18 cellular contexts compared by ENCODE assay signal in genomic region chr10:118033905-118034304, GRCh38. TPM values are rescaled to one million over a fixed set of nuclear protein-coding genes. Genes with fewer than 3 reads are reported as not detected.
DNase-seq lines count a peak whose midpoint lies in the region; ATAC-seq and TF ChIP-seq lines count a peak whose summit lies in the region.
"Had no signal": no experiment of that assay in that cellular context is flagged by ENCODE, and none has a peak within 500 bp of the region (broad histone marks: within the 10 kb centered on the region; RNA-seq: fewer than 3 reads in every experiment).

No MANE protein-coding gene starts in this region.

- no peaks in the 10 kb centered on the region for H3K27me3 Mint-ChIP-seq in activated CD4-positive, alpha-beta T cell treated with anti-CD3 and anti-CD28 coated beads, Interleukin-2, amount 10 ng/mL, durations not matched to agents 7 days and 5 days
- H3K27me3 Mint-ChIP-seq in nephron (ENCODE audit: low read depth) (no peaks in the 10 kb centered on the region), HFFc6 (ENCODE audit: insufficient read depth) (no peaks in the 10 kb centered on the region)

- no peak for ATAC-seq in HG03196 (IDR thresholded peaks at IDR 0.05; ENCODE audit: unreplicated experiment)

- H3K27ac Mint-ChIP-seq in activated CD4-positive, alpha-beta T cell treated with anti-CD3 and anti-CD28 coated beads, Interleukin-2, amount 10 ng/mL, durations not matched to agents 7 days and 5 days: peak overlapping the region; percentile 9
- H3K27ac Mint-ChIP-seq in nephron (peak overlapping the region in 1 of 3 experiments; percentile 65), HFFc6 (no peak overlapping the region)

- H3K9me3 Mint-ChIP-seq in activated CD4-positive, alpha-beta T cell treated with anti-CD3 and anti-CD28 coated beads, Interleukin-2, amount 10 ng/mL, durations not matched to agents 7 days and 5 days: no peaks in the 10 kb centered on the region
- no peaks in the 10 kb centered on the region for H3K9me3 Mint-ChIP-seq in nephron
- H3K9me3 Mint-ChIP-seq in HFFc6: no peaks in the 10 kb centered on the region

- CTCF ChIA-PET in activated CD4-positive, alpha-beta T cell treated with anti-CD3 and anti-CD28 coated beads, Interleukin-2, amount 10 ng/mL, durations not matched to agents 7 days and 5 days (lab: Charles Lee): no interaction called here

- TF ChIP-seq CTCF in cardiac fibroblast (IDR thresholded peaks at IDR 0.05; ENCODE audit: low read depth, low read length) (no peak), nephron (IDR thresholded peaks at IDR 0.05; ENCODE audit: unreplicated experiment in 3 of 3) (peak in 2 of 3 experiments; percentile 11), HFFc6 (IDR thresholded peaks at IDR 0.05) (no peak)

- no peak for DNase-seq in activated CD4-positive, alpha-beta T cell treated with anti-CD3 and anti-CD28 coated beads, Interleukin-2, amount 10 ng/mL, durations not matched to agents 7 days and 5 days
- no peak for DNase-seq in activated CD4-positive, alpha-beta T cell treated with anti-CD3 and anti-CD28 coated beads, Interleukin-2, amount 50 U/mL, for 4 hours
- DNase-seq in cardiac fibroblast (ENCODE audit: low read depth in 2 of 2) (peak; percentile 53 to 92), HFFc6 (no peak), LoVo (ENCODE audit: low spot score) (no peak)
- DNase-seq: AML-193, DMS79 treated with DMSO at 0.1 percent for 48 hours, MV-4-11, NCI-H1105 treated with DMSO at 0.1 percent for 48 hours, NCI-H2081, NCI-H2171, NCI-H345, NCI-H524, OCI-M1, Right ventricle myocardium superior had no signal

- POLR2A ChIA-PET in activated CD4-positive, alpha-beta T cell treated with anti-CD3 and anti-CD28 coated beads, Interleukin-2, amount 10 ng/mL, durations not matched to agents 7 days and 5 days (lab: Charles Lee): no interaction called here

- H3K4me1 Mint-ChIP-seq in activated CD4-positive, alpha-beta T cell treated with anti-CD3 and anti-CD28 coated beads, Interleukin-2, amount 10 ng/mL, durations not matched to agents 7 days and 5 days: peaks cover 25% of the 10 kb centered on the region
- peaks cover 40% of the 10 kb centered on the region for H3K4me1 Mint-ChIP-seq in nephron
- peaks cover 31% of the 10 kb centered on the region for H3K4me1 Mint-ChIP-seq in HFFc6 (ENCODE audit: low read depth)

- H3K4me3 ChIP-seq in cardiac fibroblast (replicated peaks in 1 of 2; ENCODE audit: low read depth in 2 of 2, low read length in 2 of 2): no peak overlapping the region

- peaks cover 27% of the 10 kb centered on the region for H3K36me3 Mint-ChIP-seq in activated CD4-positive, alpha-beta T cell treated with anti-CD3 and anti-CD28 coated beads, Interleukin-2, amount 10 ng/mL, durations not matched to agents 7 days and 5 days (ENCODE audit: low read depth)
- H3K36me3 Mint-ChIP-seq in nephron (ENCODE audit: low read depth): peaks cover 17% of the 10 kb centered on the region
- H3K36me3 Mint-ChIP-seq in HFFc6 (ENCODE audit: low read depth): peaks cover 7% of the 10 kb centered on the region; the same call in 1 of the 2 replicates

- no peak for TF ChIP-seq EP300 in Ishikawa (IDR thresholded peaks at IDR 0.05; ENCODE audit: borderline replicate concordance)

- H3K4me3 Mint-ChIP-seq in activated CD4-positive, alpha-beta T cell treated with anti-CD3 and anti-CD28 coated beads, Interleukin-2, amount 10 ng/mL, durations not matched to agents 7 days and 5 days: no peak overlapping the region
- H3K4me3 Mint-ChIP-seq in nephron (no peak overlapping the region), HFFc6 (no peak overlapping the region)

- TF ChIP-seq RAD21 in Ishikawa (IDR thresholded peaks at IDR 0.05; ENCODE audit: low read depth): no peak

TF ChIP-seq in Ishikawa, 13 proteins besides CTCF, POLR2A, EP300 and RAD21:
- TF ChIP-seq NFIC (IDR thresholded peaks at IDR 0.05) (peak; percentile 37; the same call in 1 of the 2 replicates), TAF1 (IDR thresholded peaks at IDR 0.05; ENCODE audit: low read depth) (no peak)

RNA-seq across cellular contexts. Expression of gene RAB11FIP2, which starts 12.8 kb away (rescaled TPM):
- total RNA-seq in activated CD4-positive, alpha-beta T cell treated with anti-CD3 and anti-CD28 coated beads, Interleukin-2, amount 10 ng/mL, durations not matched to agents 7 days and 5 days: 10 to 100 TPM; 15.5 to 17.9 TPM
- total RNA-seq in HFFc6 (2021; fragmentation: NEBNext Ultra II Directional; extraction: Animal tissue kit (Norgen Biotek cat#: 25700)): 10 to 100 TPM; 13.3 to 16.4 (median 16.2) TPM

Comparison
In these comparisons a context has a peak if more than half of its experiments do, and no peak if none do; other contexts are left out.
1. DNase-seq: peak in cardiac fibroblast (2 of 2); none in activated CD4-positive, alpha-beta T cell treated with anti-CD3 and anti-CD28 coated beads, Interleukin-2, amount 10 ng/mL, durations not matched to agents 7 days and 5 days (single experiment), activated CD4-positive, alpha-beta T cell treated with anti-CD3 and anti-CD28 coated beads, Interleukin-2, amount 50 U/mL, for 4 hours (0 of 2), HFFc6 (single experiment) and LoVo (single experiment).
2. CTCF ChIP-seq: peak in nephron (2 of 3); none in cardiac fibroblast (single experiment) and HFFc6 (single experiment).